ENCODE assay signal across 8 cellular contexts in the genomic region with DNA sequence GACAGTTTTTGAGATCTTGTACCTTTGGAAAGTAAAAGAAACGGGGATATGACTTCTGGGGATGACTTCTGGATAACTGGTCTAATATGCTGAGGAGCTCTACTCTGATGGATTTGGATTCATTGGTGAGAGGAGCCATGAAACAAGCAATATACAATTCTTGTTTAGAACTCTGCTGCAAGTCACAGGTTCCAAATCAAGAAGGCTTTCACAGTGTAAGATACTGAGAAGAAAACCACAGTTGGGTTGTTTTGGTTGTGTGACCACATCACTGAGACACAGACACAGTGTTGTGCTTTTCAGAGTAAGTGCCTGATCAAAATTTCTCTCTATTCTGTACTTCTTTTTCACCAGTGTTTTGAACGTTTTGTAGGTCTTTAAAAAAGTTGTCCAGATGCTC. TPM values are rescaled to one million over a fixed set of nuclear protein-coding genes. Genes with fewer than 3 reads are reported as not detected.
DNase-seq lines count a peak whose midpoint lies in the region; ATAC-seq lines count a peak whose summit lies in the region.

No MANE protein-coding gene starts in this region.

- intact Hi-C loops in activated T-helper 1 cell treated with anti-CD3 and anti-CD28 coated beads, Interleukin-12 subunit alpha, Interleukin-12 subunit beta, Interleukin-2, Interleukin-4 antibody, amounts not matched to agents 30 ng/mL and 10 ng/mL and 1 ng/mL, durations not matched to agents 14 hours and 24 hours and 36 hours (cut with micrococcal nuclease) = loop anchor here (1.0 to 10.0 kb wide), 6 partner anchors 10 to 961 kb away; a partner anchor contains a TSS

- H3K9me3 Mint-ChIP-seq in activated CD4-positive, alpha-beta T cell treated with anti-CD3 and anti-CD28 coated beads, Interleukin-2, amount 10 ng/mL, durations not matched to agents 7 days and 5 days = peaks cover 2% of the 10 kb centered on the region
- H3K9me3 Mint-ChIP-seq in activated T-helper 1 cell treated with anti-CD3 and anti-CD28 coated beads, Interleukin-12 subunit alpha, Interleukin-12 subunit beta, Interleukin-2, Interleukin-4 antibody, amounts not matched to agents 30 ng/mL and 10 ng/mL and 1 ng/mL, durations not matched to agents 14 hours and 24 hours and 36 hours = no peaks in the 10 kb centered on the region
- H3K9me3 Mint-ChIP-seq in stimulated activated memory B cell treated with anti-CD40 and anti-IgM and Interleukin-4, amounts not matched to agents 10 μg/mL and 1 μg/mL and 100 μg/mL, for 72 hours = no peaks in the 10 kb centered on the region

- peaks cover 56% of the 10 kb centered on the region for H3K4me1 Mint-ChIP-seq in activated CD4-positive, alpha-beta T cell treated with anti-CD3 and anti-CD28 coated beads, Interleukin-2, amount 10 ng/mL, durations not matched to agents 7 days and 5 days
- H3K4me1 Mint-ChIP-seq in activated T-helper 1 cell treated with anti-CD3 and anti-CD28 coated beads, Interleukin-12 subunit alpha, Interleukin-12 subunit beta, Interleukin-2, Interleukin-4 antibody, amounts not matched to agents 30 ng/mL and 10 ng/mL and 1 ng/mL, durations not matched to agents 14 hours and 24 hours and 36 hours (ENCODE audit: low read depth) = peaks cover 64% of the 10 kb centered on the region
- peaks cover 78% of the 10 kb centered on the region for H3K4me1 Mint-ChIP-seq in stimulated activated memory B cell treated with anti-CD40 and anti-IgM and Interleukin-4, amounts not matched to agents 10 μg/mL and 1 μg/mL and 100 μg/mL, for 72 hours

- H3K36me3 Mint-ChIP-seq in activated CD4-positive, alpha-beta T cell treated with anti-CD3 and anti-CD28 coated beads, Interleukin-2, amount 10 ng/mL, durations not matched to agents 7 days and 5 days (ENCODE audit: low read depth) = peaks cover 9% of the 10 kb centered on the region
- H3K36me3 Mint-ChIP-seq in activated T-helper 1 cell treated with anti-CD3 and anti-CD28 coated beads, Interleukin-12 subunit alpha, Interleukin-12 subunit beta, Interleukin-2, Interleukin-4 antibody, amounts not matched to agents 30 ng/mL and 10 ng/mL and 1 ng/mL, durations not matched to agents 14 hours and 24 hours and 36 hours (ENCODE audit: low read depth) = peaks cover 2% of the 10 kb centered on the region
- H3K36me3 Mint-ChIP-seq in stimulated activated memory B cell treated with anti-CD40 and anti-IgM and Interleukin-4, amounts not matched to agents 10 μg/mL and 1 μg/mL and 100 μg/mL, for 72 hours = peaks cover 1% of the 10 kb centered on the region

- peak; percentile 86 for DNase-seq in activated CD4-positive, alpha-beta T cell treated with anti-CD3 and anti-CD28 coated beads, Interleukin-2, amount 10 ng/mL, durations not matched to agents 7 days and 5 days
- DNase-seq in activated CD4-positive, alpha-beta T cell treated with anti-CD3 and anti-CD28 coated beads, Interleukin-2, amount 50 U/mL, for 48 hours = no peak
- DNase-seq in activated T-helper 1 cell treated with anti-CD3 and anti-CD28 coated beads, Interleukin-12 subunit alpha, Interleukin-12 subunit beta, Interleukin-2, Interleukin-4 antibody, amounts not matched to agents 30 ng/mL and 10 ng/mL and 1 ng/mL, durations not matched to agents 14 hours and 24 hours and 36 hours (ENCODE audit: low spot score) = peak; percentile 62
- no peak for DNase-seq in ecto neural progenitor cell (ENCODE audit: low spot score)
- no peak for DNase-seq in NCI-H748 (lab: John Stamatoyannopoulos, UW; ENCODE audit: unreplicated experiment)

- ATAC-seq in HG03175 (IDR thresholded peaks at IDR 0.05; ENCODE audit: unreplicated experiment) = peak; percentile 62
- ATAC-seq in stimulated activated memory B cell treated with anti-CD40 and anti-IgM and Interleukin-4, amounts not matched to agents 10 μg/mL and 1 μg/mL and 100 μg/mL, for 72 hours = peak; percentile 70
- ATAC-seq in HG02623 (IDR thresholded peaks at IDR 0.05; ENCODE audit: unreplicated experiment) = no peak

- H3K4me3 Mint-ChIP-seq in activated CD4-positive, alpha-beta T cell treated with anti-CD3 and anti-CD28 coated beads, Interleukin-2, amount 10 ng/mL, durations not matched to agents 7 days and 5 days = peak overlapping the region; percentile 58
- peak overlapping the region; percentile 45 for H3K4me3 Mint-ChIP-seq in activated T-helper 1 cell treated with anti-CD3 and anti-CD28 coated beads, Interleukin-12 subunit alpha, Interleukin-12 subunit beta, Interleukin-2, Interleukin-4 antibody, amounts not matched to agents 30 ng/mL and 10 ng/mL and 1 ng/mL, durations not matched to agents 14 hours and 24 hours and 36 hours
- peak overlapping the region; percentile 39 for H3K4me3 Mint-ChIP-seq in stimulated activated memory B cell treated with anti-CD40 and anti-IgM and Interleukin-4, amounts not matched to agents 10 μg/mL and 1 μg/mL and 100 μg/mL, for 72 hours

- no peaks in the 10 kb centered on the region for H3K27me3 Mint-ChIP-seq in activated CD4-positive, alpha-beta T cell treated with anti-CD3 and anti-CD28 coated beads, Interleukin-2, amount 10 ng/mL, durations not matched to agents 7 days and 5 days
- no peaks in the 10 kb centered on the region for H3K27me3 Mint-ChIP-seq in activated T-helper 1 cell treated with anti-CD3 and anti-CD28 coated beads, Interleukin-12 subunit alpha, Interleukin-12 subunit beta, Interleukin-2, Interleukin-4 antibody, amounts not matched to agents 30 ng/mL and 10 ng/mL and 1 ng/mL, durations not matched to agents 14 hours and 24 hours and 36 hours (ENCODE audit: insufficient read depth)
- H3K27me3 Mint-ChIP-seq in stimulated activated memory B cell treated with anti-CD40 and anti-IgM and Interleukin-4, amounts not matched to agents 10 μg/mL and 1 μg/mL and 100 μg/mL, for 72 hours = no peaks in the 10 kb centered on the region

- peak overlapping the region; percentile 94 for H3K27ac Mint-ChIP-seq in activated CD4-positive, alpha-beta T cell treated with anti-CD3 and anti-CD28 coated beads, Interleukin-2, amount 10 ng/mL, durations not matched to agents 7 days and 5 days
- peak overlapping the region; percentile 94 for H3K27ac Mint-ChIP-seq in activated T-helper 1 cell treated with anti-CD3 and anti-CD28 coated beads, Interleukin-12 subunit alpha, Interleukin-12 subunit beta, Interleukin-2, Interleukin-4 antibody, amounts not matched to agents 30 ng/mL and 10 ng/mL and 1 ng/mL, durations not matched to agents 14 hours and 24 hours and 36 hours
- H3K27ac Mint-ChIP-seq in stimulated activated memory B cell treated with anti-CD40 and anti-IgM and Interleukin-4, amounts not matched to agents 10 μg/mL and 1 μg/mL and 100 μg/mL, for 72 hours = peak overlapping the region; percentile 91

- POLR2A ChIA-PET in activated CD4-positive, alpha-beta T cell treated with anti-CD3 and anti-CD28 coated beads, Interleukin-2, amount 10 ng/mL, durations not matched to agents 7 days and 5 days (lab: Charles Lee) = interaction anchor here (0.6 to 1.4 kb wide), 7 partner anchors 9 to 37 kb away, joined by 3 to 8 read pairs (median 3); a partner anchor contains a TSS

- CTCF ChIA-PET in activated CD4-positive, alpha-beta T cell treated with anti-CD3 and anti-CD28 coated beads, Interleukin-2, amount 10 ng/mL, durations not matched to agents 7 days and 5 days (lab: Charles Lee) = interaction anchor here (1.1 to 2.6 kb wide), 4 partner anchors 9 to 22 kb away, joined by 3 to 12 read pairs (median 6); no protein-coding TSS in a partner anchor

RNA-seq across cellular contexts. Expression of a gene that starts 13.1 kb away (rescaled TPM):
- total RNA-seq in activated CD4-positive, alpha-beta T cell treated with anti-CD3 and anti-CD28 coated beads, Interleukin-2, amount 10 ng/mL, durations not matched to agents 7 days and 5 days = 100 to 1,000 TPM; 326 to 344 TPM
- 821 and 858 TPM in 2 replicates for total RNA-seq in activated T-helper 1 cell treated with anti-CD3 and anti-CD28 coated beads, Interleukin-12 subunit alpha, Interleukin-12 subunit beta, Interleukin-2, Interleukin-4 antibody, amounts not matched to agents 30 ng/mL and 10 ng/mL and 1 ng/mL, durations not matched to agents 14 hours and 24 hours and 36 hours

RNA-seq across cellular contexts. Expression of a gene that starts 13.2 kb away (rescaled TPM):
- 1 to 10 TPM; 2.5 to 3.2 TPM for total RNA-seq in activated CD4-positive, alpha-beta T cell treated with anti-CD3 and anti-CD28 coated beads, Interleukin-2, amount 10 ng/mL, durations not matched to agents 7 days and 5 days
- 4.1 and 4.8 TPM in 2 replicates for total RNA-seq in activated T-helper 1 cell treated with anti-CD3 and anti-CD28 coated beads, Interleukin-12 subunit alpha, Interleukin-12 subunit beta, Interleukin-2, Interleukin-4 antibody, amounts not matched to agents 30 ng/mL and 10 ng/mL and 1 ng/mL, durations not matched to agents 14 hours and 24 hours and 36 hours

RNA-seq across cellular contexts. Expression of a gene that starts 44.9 kb away (rescaled TPM):
- under 1 TPM; 0.15 to 0.31 TPM for total RNA-seq in activated CD4-positive, alpha-beta T cell treated with anti-CD3 and anti-CD28 coated beads, Interleukin-2, amount 10 ng/mL, durations not matched to agents 7 days and 5 days
- 0.29 and 0.64 TPM in 2 replicates for total RNA-seq in activated T-helper 1 cell treated with anti-CD3 and anti-CD28 coated beads, Interleukin-12 subunit alpha, Interleukin-12 subunit beta, Interleukin-2, Interleukin-4 antibody, amounts not matched to agents 30 ng/mL and 10 ng/mL and 1 ng/mL, durations not matched to agents 14 hours and 24 hours and 36 hours

Comparison
In these comparisons a context has a peak if more than half of its experiments do, and no peak if none do; other contexts are left out.
1. DNase-seq: peak in activated CD4-positive, alpha-beta T cell treated with anti-CD3 and anti-CD28 coated beads, Interleukin-2, amount 10 ng/mL, durations not matched to agents 7 days and 5 days (single experiment) and activated T-helper 1 cell treated with anti-CD3 and anti-CD28 coated beads, Interleukin-12 subunit alpha, Interleukin-12 subunit beta, Interleukin-2, Interleukin-4 antibody, amounts not matched to agents 30 ng/mL and 10 ng/mL and 1 ng/mL, durations not matched to agents 14 hours and 24 hours and 36 hours (single experiment); none in activated CD4-positive, alpha-beta T cell treated with anti-CD3 and anti-CD28 coated beads, Interleukin-2, amount 50 U/mL, for 48 hours (0 of 2), ecto neural progenitor cell (single experiment) and NCI-H748 (single experiment).
2. Peak in every context shown above with its lines, with median percentiles within 50 percentile points of each other: H3K27ac Mint-ChIP-seq and H3K4me3 Mint-ChIP-seq.